In genomic region chr9:127224178-127224882, GRCh38 we compare ENCODE assay signal across 8 cellular contexts.
DNase-seq lines count a peak whose midpoint lies in the region; ATAC-seq lines count a peak whose summit lies in the region.

No MANE protein-coding gene starts in this region.

- DNase-seq in NCI-H774 (lab: John Stamatoyannopoulos, UW) (peak; percentile 97), memory B cell (ENCODE audit: low spot score in 2 of 2) (peak; percentile 95 to 97)
- DNase-seq in activated CD8-positive, alpha-beta memory T cell treated with anti-CD3 and anti-CD28 coated beads for 48 hours (ENCODE audit: low read depth in 2 of 3, low spot score in 2 of 3): peak; percentile 62 to 76 (median 73)
- DNase-seq in effector memory CD4-positive, alpha-beta T cell: peak; percentile 82 to 89 (median 86)
- DNase-seq in stimulated activated CD4-positive, alpha-beta T cell treated with anti-CD3 and anti-CD28 coated beads, TNF-alpha, amount 100 ng/mL, for 4 hours (ENCODE audit: low read depth in 3 of 3): peak; percentile 71 to 80 (median 73)

- peak overlapping the region; percentile 67 for H3K4me3 ChIP-seq in BLaER1
- H3K4me3 ChIP-seq in effector memory CD4-positive, alpha-beta T cell (ENCODE audit: insufficient read depth, low read depth, low read length, poor library complexity, severe bottlenecking): peak overlapping the region; percentile 43

- peak overlapping the region; percentile 74; the same call in 1 of the 2 replicates for H3K27ac ChIP-seq in BLaER1
- no peak overlapping the region for H3K27ac ChIP-seq in effector memory CD4-positive, alpha-beta T cell (ENCODE audit: insufficient read depth, low read length, poor library complexity, severe bottlenecking)

- H3K4me1 Mint-ChIP-seq in memory B cell: peaks cover 34% of the 10 kb centered on the region

- H3K36me3 ChIP-seq in BLaER1: no peaks in the 10 kb centered on the region
- H3K36me3 ChIP-seq in effector memory CD4-positive, alpha-beta T cell (ENCODE audit: control insufficient read depth, insufficient read depth, low read length): no peaks in the 10 kb centered on the region

- H3K9ac ChIP-seq in BLaER1: peak overlapping the region; percentile 72; the same call in 1 of the 2 replicates

- H3K9me3 Mint-ChIP-seq in memory B cell: no peaks in the 10 kb centered on the region

- H3K27me3 Mint-ChIP-seq in memory B cell: no peaks in the 10 kb centered on the region

- H3K4me2 ChIP-seq in BLaER1: peak overlapping the region; percentile 90

- H3K27ac Mint-ChIP-seq in memory B cell: peak overlapping the region; percentile 94

- peaks cover 15% of the 10 kb centered on the region for H3K27me3 ChIP-seq in BLaER1
- H3K27me3 ChIP-seq in effector memory CD4-positive, alpha-beta T cell (replicated peaks; ENCODE audit: control insufficient read depth, insufficient read depth, low read length, poor library complexity, severe bottlenecking): no peaks in the 10 kb centered on the region

- peaks cover 16% of the 10 kb centered on the region for H4K20me1 ChIP-seq in BLaER1

- peak overlapping the region; percentile 96 for H3K4me3 Mint-ChIP-seq in memory B cell

- peaks cover 36% of the 10 kb centered on the region for H3K4me1 ChIP-seq in BLaER1
- peaks cover 17% of the 10 kb centered on the region for H3K4me1 ChIP-seq in effector memory CD4-positive, alpha-beta T cell (ENCODE audit: control insufficient read depth, insufficient read depth, low read length, poor library complexity, severe bottlenecking)

- H3K36me3 Mint-ChIP-seq in memory B cell: no peaks in the 10 kb centered on the region

- H3K9me3 ChIP-seq in BLaER1: no peaks in the 10 kb centered on the region
- H3K9me3 ChIP-seq in effector memory CD4-positive, alpha-beta T cell (ENCODE audit: control insufficient read depth, low read length): no peaks in the 10 kb centered on the region

- ATAC-seq in GM19328 (IDR thresholded peaks at IDR 0.05; ENCODE audit: unreplicated experiment) (peak; percentile 53), HG03469 (IDR thresholded peaks at IDR 0.05; ENCODE audit: unreplicated experiment) (peak; percentile 37), memory B cell (ENCODE audit: low read depth) (peak; percentile 75)
